Comparison of ENCODE assay signal across 1 cellular context in the genomic region with DNA sequence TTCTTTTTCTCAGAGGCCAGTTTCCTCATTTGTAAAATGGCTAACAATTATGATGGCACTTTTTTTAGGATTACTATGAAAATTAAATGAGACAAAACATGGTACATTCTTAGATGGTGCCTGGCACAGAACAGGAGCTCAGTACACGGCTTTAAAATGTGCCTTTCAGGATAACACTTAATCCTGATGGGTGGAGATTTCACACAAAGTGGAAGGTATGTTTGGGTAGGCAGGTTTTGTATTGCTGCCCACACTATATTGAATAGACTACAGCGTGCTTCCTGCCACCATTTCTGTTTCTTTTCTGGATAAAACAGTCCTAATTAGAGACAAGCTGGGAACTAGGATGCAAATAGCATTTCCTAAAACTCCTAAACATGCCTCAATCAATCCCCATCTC.
TF ChIP-seq lines count a peak whose summit lies in the region.

No MANE protein-coding gene starts in this region.

TF ChIP-seq in A549, 52 proteins besides CTCF, POLR2A, EP300 and RAD21:
- TF ChIP-seq RCOR1 (IDR thresholded peaks at IDR 0.05; ENCODE audit: low read depth, low read length) (no peak), PHF8 (IDR thresholded peaks at IDR 0.05; ENCODE audit: borderline replicate concordance, low read depth) (no peak), RNF2 (IDR thresholded peaks at IDR 0.05; ENCODE audit: borderline replicate concordance, low read depth) (no peak), CEBPB (IDR thresholded peaks at IDR 0.05) (no peak), BHLHE40 (IDR thresholded peaks at IDR 0.05; ENCODE audit: low read depth, low read length) (no peak), KDM1A (IDR thresholded peaks at IDR 0.05; ENCODE audit: low read depth) (no peak), RFX5 (IDR thresholded peaks at IDR 0.05) (no peak), CHD2 (IDR thresholded peaks at IDR 0.05; ENCODE audit: low read length, partially characterized antibody) (no peak), SREBF2 (IDR thresholded peaks at IDR 0.05) (no peak), POLR2AphosphoS2 (conservative IDR thresholded peaks at IDR 0.05; ENCODE audit: low read length) (no peak), ZFP36 (IDR thresholded peaks at IDR 0.05; ENCODE audit: borderline replicate concordance, partially characterized antibody) (no peak), CBX2 (IDR thresholded peaks at IDR 0.05; ENCODE audit: borderline replicate concordance, low read depth) (no peak), ZNF302 (CRISPR knock-in tag; IDR thresholded peaks at IDR 0.05) (no peak), JUN (IDR thresholded peaks at IDR 0.05) (no peak)
- TF ChIP-seq, protein P1, sequence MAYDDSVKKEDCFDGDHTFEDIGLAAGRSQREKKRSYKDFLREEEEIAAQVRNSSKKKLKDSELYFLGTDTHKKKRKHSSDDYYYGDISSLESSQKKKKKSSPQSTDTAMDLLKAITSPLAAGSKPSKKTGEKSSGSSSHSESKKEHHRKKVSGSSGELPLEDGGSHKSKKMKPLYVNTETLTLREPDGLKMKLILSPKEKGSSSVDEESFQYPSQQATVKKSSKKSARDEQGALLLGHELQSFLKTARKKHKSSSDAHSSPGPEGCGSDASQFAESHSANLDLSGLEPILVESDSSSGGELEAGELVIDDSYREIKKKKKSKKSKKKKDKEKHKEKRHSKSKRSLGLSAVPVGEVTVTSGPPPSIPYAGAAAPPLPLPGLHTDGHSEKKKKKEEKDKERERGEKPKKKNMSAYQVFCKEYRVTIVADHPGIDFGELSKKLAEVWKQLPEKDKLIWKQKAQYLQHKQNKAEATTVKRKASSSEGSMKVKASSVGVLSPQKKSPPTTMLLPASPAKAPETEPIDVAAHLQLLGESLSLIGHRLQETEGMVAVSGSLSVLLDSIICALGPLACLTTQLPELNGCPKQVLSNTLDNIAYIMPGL (CRISPR knock-in tag; IDR thresholded peaks at IDR 0.05; ENCODE audit: borderline replicate concordance), result no peak
- TF ChIP-seq, protein P2, sequence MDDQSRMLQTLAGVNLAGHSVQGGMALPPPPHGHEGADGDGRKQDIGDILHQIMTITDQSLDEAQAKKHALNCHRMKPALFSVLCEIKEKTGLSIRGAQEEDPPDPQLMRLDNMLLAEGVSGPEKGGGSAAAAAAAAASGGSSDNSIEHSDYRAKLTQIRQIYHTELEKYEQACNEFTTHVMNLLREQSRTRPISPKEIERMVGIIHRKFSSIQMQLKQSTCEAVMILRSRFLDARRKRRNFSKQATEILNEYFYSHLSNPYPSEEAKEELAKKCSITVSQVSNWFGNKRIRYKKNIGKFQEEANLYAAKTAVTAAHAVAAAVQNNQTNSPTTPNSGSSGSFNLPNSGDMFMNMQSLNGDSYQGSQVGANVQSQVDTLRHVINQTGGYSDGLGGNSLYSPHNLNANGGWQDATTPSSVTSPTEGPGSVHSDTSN (IDR thresholded peaks at IDR 0.05), result no peak
- TF ChIP-seq, protein P3, sequence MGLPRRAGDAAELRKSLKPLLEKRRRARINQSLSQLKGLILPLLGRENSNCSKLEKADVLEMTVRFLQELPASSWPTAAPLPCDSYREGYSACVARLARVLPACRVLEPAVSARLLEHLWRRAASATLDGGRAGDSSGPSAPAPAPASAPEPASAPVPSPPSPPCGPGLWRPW (IDR thresholded peaks at IDR 0.05), result no peak
